Comparison of ENCODE assay signal across 19 cellular contexts in genomic region chr1:6124746-6125365, GRCh38.
"Had no signal": no experiment of that assay in that cellular context is flagged by ENCODE, and none has a peak within 500 bp of the region (broad histone marks: within the 10 kb centered on the region; RNA-seq: fewer than 3 reads in every experiment).

No MANE protein-coding gene starts in this region.

- H3K27me3 ChIP-seq: ovary, right atrium auricular region had no signal

- ATAC-seq: left lobe of liver; natural killer cell treated with Interleukin-12 subunit alpha and Interleukin-12 subunit beta and Interleukin-15 and Interleukin-18, amount 100 ng/mL, for 72 hours; psoas muscle; stimulated activated effector memory CD8-positive, alpha-beta T cell treated with anti-CD3 and anti-CD28 coated beads, Interleukin-12 subunit alpha, Interleukin-12 subunit beta, amount 100 ng/mL, for 72 hours; stimulated activated naive CD8-positive, alpha-beta T cell treated with anti-CD3 and anti-CD28 coated beads, Interleukin-15, amount 100 ng/mL, for 72 hours had no signal

- H3K27ac ChIP-seq: neutrophil, ovary, psoas muscle, right atrium auricular region, skin epidermis, tibial artery had no signal

- H3K9me3 ChIP-seq: neutrophil, ovary, psoas muscle, right atrium auricular region, tibial artery had no signal

- H3K4me3 ChIP-seq: ovary, psoas muscle, right atrium auricular region, skin epidermis, tibial artery had no signal

- H3K36me3 ChIP-seq: neutrophil, ovary, right atrium auricular region, tibial artery had no signal

- DNase-seq: activated CD4-positive, alpha-beta memory T cell treated with anti-CD3 and anti-CD28 coated beads, Interleukin-2, amount 10 ng/mL, durations not matched to agents 7 days and 5 days; activated CD4-positive, alpha-beta T cell treated with anti-CD3 and anti-CD28 coated beads for 4 hours; activated CD4-positive, CD25-positive, alpha-beta regulatory T cell; activated effector memory CD4-positive, alpha-beta T cell treated with anti-CD3 and anti-CD28 coated beads, Interleukin-2, amount 50 U/mL, for 16 hours; activated naive CD4-positive, alpha-beta T cell treated with anti-CD3 and anti-CD28 coated beads, Interleukin-2, amount 50 U/mL, for 16 hours; cerebellar nuclear complex; cortex of kidney; midbrain; ovary; stimulated activated CD4-positive, alpha-beta T cell treated with anti-CD3 and anti-CD28 coated beads, Interleukin-2, amount 100 ng/mL, for 24 hours; stimulated activated naive CD8-positive, alpha-beta T cell treated with anti-CD3 and anti-CD28 coated beads, Interleukin-15, amount 100 ng/mL, for 72 hours; tibial artery had no signal
